Comparison of ENCODE assay signal across 19 cellular contexts in genomic region chr7:103121641-103122040, GRCh38. TPM values are rescaled to one million over a fixed set of nuclear protein-coding genes. Genes with fewer than 3 reads are reported as not detected.
A peak's percentile ranks its signal among the peaks of the same experiment; 100 is the strongest.
DNase-seq lines count a peak whose midpoint lies in the region; ATAC-seq and TF ChIP-seq lines count a peak whose summit lies in the region.
"Had no signal": no experiment of that assay in that cellular context is flagged by ENCODE, and none has a peak within 500 bp of the region (broad histone marks: within the 10 kb centered on the region; RNA-seq: fewer than 3 reads in every experiment).

No MANE protein-coding gene starts in this region.

- H3K4me1 Mint-ChIP-seq in T-helper 1 cell treated with Interleukin-12 subunit alpha and Interleukin-12 subunit beta and Interleukin-4 antibody, amounts not matched to agents 30 μg/mL and 1 μg/mL, for 36 hours (ENCODE audit: low read depth) = no peaks in the 10 kb centered on the region
- H3K4me1 Mint-ChIP-seq in neural crest cell (peaks cover 15% of the 10 kb centered on the region), type B pancreatic cell (ENCODE audit: unreplicated experiment) (peaks cover 5% of the 10 kb centered on the region)
- H3K4me1 Mint-ChIP-seq: B cell, GM23338, H9 had no signal

- H3K27ac Mint-ChIP-seq in T-helper 1 cell treated with Interleukin-12 subunit alpha and Interleukin-12 subunit beta and Interleukin-4 antibody, amounts not matched to agents 30 μg/mL and 1 μg/mL, for 36 hours = peak overlapping the region; percentile 12
- H3K27ac Mint-ChIP-seq in neural crest cell (ENCODE audit: unreplicated experiment) = peak overlapping the region; percentile 40
- H3K27ac Mint-ChIP-seq in type B pancreatic cell = no peak overlapping the region
- H3K27ac Mint-ChIP-seq: B cell, GM23338, H9 had no signal

- intact Hi-C loops in colonic mucosa (cut with DNase I) = no loop called here

- H3K4me1 ChIP-seq in colonic mucosa = peaks cover 4% of the 10 kb centered on the region

- no peaks in the 10 kb centered on the region for H3K9me3 ChIP-seq in colonic mucosa
- H3K9me3 ChIP-seq: MG63 had no signal

- no peak overlapping the region for H3K4me3 ChIP-seq in colonic mucosa
- H3K4me3 ChIP-seq: GM23338, MG63, SK-N-MC had no signal

- DNase-seq in T-helper 1 cell = no peak
- no peak for DNase-seq in colonic mucosa
- no peak for DNase-seq in neural crest cell (ENCODE audit: low read depth, low spot score)
- DNase-seq in type B pancreatic cell (ENCODE audit: extremely low spot score, unreplicated experiment) = no peak
- no peak for DNase-seq in NK-92 treated with Interleukin-12 subunit alpha and Interleukin-12 subunit beta, amount 100 ng/mL, for 24 hours (lab: John Stamatoyannopoulos, UW)
- DNase-seq: H9, KG1, MG63, NCI-H2029, NCI-H2227 treated with DMSO at 0.1 percent for 48 hours, NCI-H526 treated with DMSO at 0.1 percent for 48 hours, SIG-M5 had no signal

- peaks cover 23% of the 10 kb centered on the region for H3K36me3 Mint-ChIP-seq in T-helper 1 cell treated with Interleukin-12 subunit alpha and Interleukin-12 subunit beta and Interleukin-4 antibody, amounts not matched to agents 30 μg/mL and 1 μg/mL, for 36 hours (ENCODE audit: low read depth)
- peaks cover 24% of the 10 kb centered on the region for H3K36me3 Mint-ChIP-seq in neural crest cell (ENCODE audit: low read depth)
- H3K36me3 Mint-ChIP-seq in type B pancreatic cell = peaks cover 26% of the 10 kb centered on the region

- peak overlapping the region; percentile 52 for H3K27ac ChIP-seq in colonic mucosa
- H3K27ac ChIP-seq: 22Rv1, SK-N-MC had no signal

- no peaks in the 10 kb centered on the region for H3K27me3 Mint-ChIP-seq in T-helper 1 cell treated with Interleukin-12 subunit alpha and Interleukin-12 subunit beta and Interleukin-4 antibody, amounts not matched to agents 30 μg/mL and 1 μg/mL, for 36 hours (ENCODE audit: low read depth)
- H3K27me3 Mint-ChIP-seq in neural crest cell (ENCODE audit: low read depth) (no peaks in the 10 kb centered on the region), type B pancreatic cell (no peaks in the 10 kb centered on the region)
- H3K27me3 Mint-ChIP-seq: B cell had no signal

- H3K4me3 Mint-ChIP-seq in T-helper 1 cell treated with Interleukin-12 subunit alpha and Interleukin-12 subunit beta and Interleukin-4 antibody, amounts not matched to agents 30 μg/mL and 1 μg/mL, for 36 hours = no peak overlapping the region
- H3K4me3 Mint-ChIP-seq in neural crest cell = no peak overlapping the region
- H3K4me3 Mint-ChIP-seq in type B pancreatic cell = no peak overlapping the region
- H3K4me3 Mint-ChIP-seq: B cell, CD14-positive monocyte, GM23338, H9 had no signal

- no peaks in the 10 kb centered on the region for H3K9me3 Mint-ChIP-seq in T-helper 1 cell treated with Interleukin-12 subunit alpha and Interleukin-12 subunit beta and Interleukin-4 antibody, amounts not matched to agents 30 μg/mL and 1 μg/mL, for 36 hours
- H3K9me3 Mint-ChIP-seq in neural crest cell (no peaks in the 10 kb centered on the region), type B pancreatic cell (no peaks in the 10 kb centered on the region)
- H3K9me3 Mint-ChIP-seq: CD14-positive monocyte, GM23338, H9 had no signal

- no peak for ATAC-seq in HG03196 (IDR thresholded peaks at IDR 0.05; ENCODE audit: unreplicated experiment)
- ATAC-seq: GM23338 had no signal

- H3K9ac ChIP-seq in colonic mucosa (ENCODE audit: low read depth in 2 of 2, low read length in 2 of 2) = no peak overlapping the region

- TF ChIP-seq CTCF in colonic mucosa (IDR thresholded peaks at IDR 0.05) = no peak
- no peak for TF ChIP-seq CTCF in neural crest cell (conservative IDR thresholded peaks at IDR 0.05)
- no peak for TF ChIP-seq CTCF in type B pancreatic cell (conservative IDR thresholded peaks at IDR 0.05)

- no peaks in the 10 kb centered on the region for H3K36me3 ChIP-seq in colonic mucosa

- no peaks in the 10 kb centered on the region for H3K27me3 ChIP-seq in colonic mucosa
- H3K27me3 ChIP-seq: MG63 had no signal

RNA-seq across cellular contexts. Expression of gene NAPEPLD, which starts 27.3 kb away (rescaled TPM):
- total RNA-seq in colonic mucosa = 10 to 100 TPM; 61.4 to 64.6 TPM
- total RNA-seq in neural crest cell = 15.0 and 17.4 TPM in 2 replicates
- total RNA-seq in type B pancreatic cell (ENCODE audit: low replicate concordance) = 17.0 and 27.1 TPM in 2 replicates

RNA-seq across cellular contexts. Expression of gene ARMC10, which starts 46.7 kb away (rescaled TPM):
- total RNA-seq in colonic mucosa (10 to 100 TPM; 39.6 to 40.4 TPM), neural crest cell (34.5 and 37.0 TPM in 2 replicates), type B pancreatic cell (ENCODE audit: low replicate concordance) (30.0 and 36.5 TPM in 2 replicates)

RNA-seq across cellular contexts. Expression of gene FBXL13, which starts 47.0 kb away (rescaled TPM):
- total RNA-seq in colonic mucosa = under 1 TPM; 0.17 to 0.64 TPM
- 2.1 TPM in 2 replicates for total RNA-seq in neural crest cell
- total RNA-seq in type B pancreatic cell (ENCODE audit: low replicate concordance) = 1.1 and 4.0 TPM in 2 replicates
